ENCODE assay signal across 1 cellular context in genomic region chr6:31729515-31729978, GRCh38.
TF ChIP-seq lines count a peak whose summit lies in the region.

No MANE protein-coding gene starts in this region.

TF ChIP-seq in HepG2, 621 proteins besides CTCF, POLR2A, EP300 and RAD21 (continued from another document and continues in another):
- TF ChIP-seq LRRFIP1 (CRISPR knock-in tag; conservative IDR thresholded peaks at IDR 0.05) (no peak), UBTF (CRISPR knock-in tag; IDR thresholded peaks at IDR 0.05) (peak; percentile 66), ELF4 (CRISPR knock-in tag; IDR thresholded peaks at IDR 0.05; ENCODE audit: borderline replicate concordance) (peak; percentile 68; the same call in 1 of the 2 replicates), SRF (IDR thresholded peaks at IDR 0.05; ENCODE audit: low read depth, low read length) (no peak), HOMEZ (CRISPR knock-in tag; IDR thresholded peaks at IDR 0.05; ENCODE audit: low read depth) (peak; percentile 78), ZNF781 (CRISPR knock-in tag; IDR thresholded peaks at IDR 0.05; ENCODE audit: borderline replicate concordance, not compliant biosample characterization) (no peak), ZNF33B (CRISPR knock-in tag; IDR thresholded peaks at IDR 0.05) (no peak), SP4 (CRISPR knock-in tag; IDR thresholded peaks at IDR 0.05) (peak; percentile 80), ZNF234 (CRISPR knock-in tag; conservative IDR thresholded peaks at IDR 0.05) (no peak), ZNF264 (CRISPR knock-in tag; IDR thresholded peaks at IDR 0.05) (peak; percentile 63), SSRP1 (CRISPR knock-in tag; IDR thresholded peaks at IDR 0.05) (no peak; the same call in 1 of the 2 replicates), AHDC1 (CRISPR knock-in tag; IDR thresholded peaks at IDR 0.05; ENCODE audit: borderline replicate concordance) (no peak), PATZ1 (CRISPR knock-in tag; IDR thresholded peaks at IDR 0.05) (peak; percentile 69), ZMAT3 (CRISPR knock-in tag; conservative IDR thresholded peaks at IDR 0.05) (no peak; the same call in 1 of the 2 replicates), CREM (IDR thresholded peaks at IDR 0.05) (no peak), CREM (CRISPR knock-in tag; IDR thresholded peaks at IDR 0.05) (no peak), SMC3 (IDR thresholded peaks at IDR 0.05; ENCODE audit: low read length) (peak; percentile 84), ARNT (IDR thresholded peaks at IDR 0.05) (no peak), HOXA3 (CRISPR knock-in tag; IDR thresholded peaks at IDR 0.05) (no peak; the same call in 1 of the 2 replicates), BRCA1 (CRISPR knock-in tag; IDR thresholded peaks at IDR 0.05) (peak; percentile 85; the same call in 1 of the 2 replicates), GABPA (IDR thresholded peaks at IDR 0.05; ENCODE audit: low read depth, low read length) (no peak), GABPA (CRISPR knock-in tag; IDR thresholded peaks at IDR 0.05; ENCODE audit: low read depth) (no peak), SIN3B (IDR thresholded peaks at IDR 0.05; ENCODE audit: low read length) (0 out of 2 replicates have a peak, but pooled peaks have one; percentile 56), TBL1XR1 (IDR thresholded peaks at IDR 0.05; ENCODE audit: borderline replicate concordance, low read length, partially characterized antibody) (peak; percentile 46), ZBTB3 (CRISPR knock-in tag; IDR thresholded peaks at IDR 0.05; ENCODE audit: borderline replicate concordance, low read depth) (no peak; the same call in 1 of the 2 replicates), AGO1 (IDR thresholded peaks at IDR 0.05; ENCODE audit: low read depth, low read length, poor library complexity, severe bottlenecking) (no peak), TEAD3 (CRISPR knock-in tag; optimal IDR thresholded peaks at IDR 0.05; ENCODE audit: borderline replicate concordance) (no peak), ZNF256 (CRISPR knock-in tag; conservative IDR thresholded peaks at IDR 0.05) (0 out of 2 replicates have a peak, but pooled peaks have one; percentile 69), ZIK1 (CRISPR knock-in tag; IDR thresholded peaks at IDR 0.05; ENCODE audit: borderline replicate concordance, low read depth) (no peak), ZNF773 (CRISPR knock-in tag; IDR thresholded peaks at IDR 0.05; ENCODE audit: borderline replicate concordance) (no peak), ZNF333 (CRISPR knock-in tag; IDR thresholded peaks at IDR 0.05; ENCODE audit: borderline replicate concordance) (no peak; the same call in 1 of the 2 replicates), BHLHE40 (IDR thresholded peaks at IDR 0.05; ENCODE audit: low read length) (no peak), SALL1 (CRISPR knock-in tag; IDR thresholded peaks at IDR 0.05) (peak; percentile 39), SMAD1 (CRISPR knock-in tag; IDR thresholded peaks at IDR 0.05; ENCODE audit: borderline replicate concordance, low read depth) (peak; percentile 61; the same call in 1 of the 2 replicates), NFE2L1 (CRISPR knock-in tag; IDR thresholded peaks at IDR 0.05; ENCODE audit: borderline replicate concordance) (no peak), SNRNP70 (IDR thresholded peaks at IDR 0.05; ENCODE audit: low read depth, low read length) (no peak), KDM4B (CRISPR knock-in tag; IDR thresholded peaks at IDR 0.05) (no peak), HOXA7 (CRISPR knock-in tag; IDR thresholded peaks at IDR 0.05) (no peak), RCOR2 (CRISPR knock-in tag; IDR thresholded peaks at IDR 0.05) (0 out of 2 replicates have a peak, but pooled peaks have one; percentile 42), BRD4 (CRISPR knock-in tag; IDR thresholded peaks at IDR 0.05) (peak; percentile 38; the same call in 1 of the 2 replicates), NFKBIZ (CRISPR knock-in tag; IDR thresholded peaks at IDR 0.05) (no peak), ZNF577 (CRISPR knock-in tag; IDR thresholded peaks at IDR 0.05; ENCODE audit: borderline replicate concordance, low read depth) (no peak)
- TF ChIP-seq, protein P1, sequence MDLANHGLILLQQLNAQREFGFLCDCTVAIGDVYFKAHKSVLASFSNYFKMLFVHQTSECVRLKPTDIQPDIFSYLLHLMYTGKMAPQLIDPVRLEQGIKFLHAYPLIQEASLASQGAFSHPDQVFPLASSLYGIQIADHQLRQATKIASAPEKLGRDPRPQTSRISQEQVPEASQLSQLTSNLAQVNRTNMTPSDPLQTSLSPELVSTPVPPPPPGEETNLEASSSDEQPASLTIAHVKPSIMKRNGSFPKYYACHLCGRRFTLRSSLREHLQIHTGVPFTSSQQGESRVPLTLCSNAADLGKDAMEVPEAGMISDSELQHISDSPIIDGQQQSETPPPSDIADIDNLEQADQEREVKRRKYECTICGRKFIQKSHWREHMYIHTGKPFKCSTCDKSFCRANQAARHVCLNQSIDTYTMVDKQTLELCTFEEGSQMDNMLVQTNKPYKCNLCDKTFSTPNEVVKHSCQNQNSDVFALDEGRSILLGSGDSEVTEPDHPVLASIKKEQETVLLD (CRISPR knock-in tag; IDR thresholded peaks at IDR 0.05; ENCODE audit: low read depth), result peak; percentile 54
- TF ChIP-seq, protein P2, sequence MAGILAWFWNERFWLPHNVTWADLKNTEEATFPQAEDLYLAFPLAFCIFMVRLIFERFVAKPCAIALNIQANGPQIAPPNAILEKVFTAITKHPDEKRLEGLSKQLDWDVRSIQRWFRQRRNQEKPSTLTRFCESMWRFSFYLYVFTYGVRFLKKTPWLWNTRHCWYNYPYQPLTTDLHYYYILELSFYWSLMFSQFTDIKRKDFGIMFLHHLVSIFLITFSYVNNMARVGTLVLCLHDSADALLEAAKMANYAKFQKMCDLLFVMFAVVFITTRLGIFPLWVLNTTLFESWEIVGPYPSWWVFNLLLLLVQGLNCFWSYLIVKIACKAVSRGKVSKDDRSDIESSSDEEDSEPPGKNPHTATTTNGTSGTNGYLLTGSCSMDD (CRISPR knock-in tag; IDR thresholded peaks at IDR 0.05), result no peak
- TF ChIP-seq, protein P3, sequence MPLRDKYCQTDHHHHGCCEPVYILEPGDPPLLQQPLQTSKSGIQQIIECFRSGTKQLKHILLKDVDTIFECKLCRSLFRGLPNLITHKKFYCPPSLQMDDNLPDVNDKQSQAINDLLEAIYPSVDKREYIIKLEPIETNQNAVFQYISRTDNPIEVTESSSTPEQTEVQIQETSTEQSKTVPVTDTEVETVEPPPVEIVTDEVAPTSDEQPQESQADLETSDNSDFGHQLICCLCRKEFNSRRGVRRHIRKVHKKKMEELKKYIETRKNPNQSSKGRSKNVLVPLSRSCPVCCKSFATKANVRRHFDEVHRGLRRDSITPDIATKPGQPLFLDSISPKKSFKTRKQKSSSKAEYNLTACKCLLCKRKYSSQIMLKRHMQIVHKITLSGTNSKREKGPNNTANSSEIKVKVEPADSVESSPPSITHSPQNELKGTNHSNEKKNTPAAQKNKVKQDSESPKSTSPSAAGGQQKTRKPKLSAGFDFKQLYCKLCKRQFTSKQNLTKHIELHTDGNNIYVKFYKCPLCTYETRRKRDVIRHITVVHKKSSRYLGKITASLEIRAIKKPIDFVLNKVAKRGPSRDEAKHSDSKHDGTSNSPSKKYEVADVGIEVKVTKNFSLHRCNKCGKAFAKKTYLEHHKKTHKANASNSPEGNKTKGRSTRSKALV (CRISPR knock-in tag; IDR thresholded peaks at IDR 0.05), result peak; percentile 64; the same call in 1 of the 2 replicates
- TF ChIP-seq, protein P4, sequence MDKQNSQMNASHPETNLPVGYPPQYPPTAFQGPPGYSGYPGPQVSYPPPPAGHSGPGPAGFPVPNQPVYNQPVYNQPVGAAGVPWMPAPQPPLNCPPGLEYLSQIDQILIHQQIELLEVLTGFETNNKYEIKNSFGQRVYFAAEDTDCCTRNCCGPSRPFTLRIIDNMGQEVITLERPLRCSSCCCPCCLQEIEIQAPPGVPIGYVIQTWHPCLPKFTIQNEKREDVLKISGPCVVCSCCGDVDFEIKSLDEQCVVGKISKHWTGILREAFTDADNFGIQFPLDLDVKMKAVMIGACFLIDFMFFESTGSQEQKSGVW (CRISPR knock-in tag; IDR thresholded peaks at IDR 0.05; ENCODE audit: borderline replicate concordance), result no peak
